In genomic region chr7:129635300-129636029, GRCh38 we compare ENCODE assay signal across 8 cellular contexts. TPM values are rescaled to one million over a fixed set of nuclear protein-coding genes. Genes with fewer than 3 reads are reported as not detected.
DNase-seq lines count a peak whose midpoint lies in the region; ATAC-seq and TF ChIP-seq lines count a peak whose summit lies in the region.

No MANE protein-coding gene starts in this region.

- H3K27ac ChIP-seq in endodermal cell (ENCODE audit: low read depth, low read length), result no peak overlapping the region

- no peaks in the 10 kb centered on the region for H3K9me3 Mint-ChIP-seq in endodermal cell
- no peaks in the 10 kb centered on the region for H3K9me3 Mint-ChIP-seq in stimulated activated naive CD8-positive, alpha-beta T cell treated with anti-CD3 and anti-CD28 coated beads, Interleukin-15, amount 100 ng/mL, for 72 hours

- peaks cover 5% of the 10 kb centered on the region for H3K36me3 ChIP-seq in endodermal cell (ENCODE audit: control insufficient read depth, insufficient read depth, low read length)

- 42 to 100% methylated on average over 1 to 6 of the region's 6 CpGs for WGBS in endodermal cell (ENCODE audit: insufficient coverage in 1 of 2, insufficient read length in 1 of 2), 2 experiments

- no peaks in the 10 kb centered on the region for H3K27me3 Mint-ChIP-seq in endodermal cell (ENCODE audit: insufficient read depth)
- no peaks in the 10 kb centered on the region for H3K27me3 Mint-ChIP-seq in stimulated activated naive CD8-positive, alpha-beta T cell treated with anti-CD3 and anti-CD28 coated beads, Interleukin-15, amount 100 ng/mL, for 72 hours

- no peak overlapping the region for H3K4me3 ChIP-seq in endodermal cell (ENCODE audit: low read length)

- H3K9me3 ChIP-seq in endodermal cell (ENCODE audit: control insufficient read depth, low read length), result no peaks in the 10 kb centered on the region

- H3K27ac Mint-ChIP-seq in endodermal cell, result peak overlapping the region; percentile 0
- H3K27ac Mint-ChIP-seq in stimulated activated naive CD8-positive, alpha-beta T cell treated with anti-CD3 and anti-CD28 coated beads, Interleukin-15, amount 100 ng/mL, for 72 hours, result no peak overlapping the region

- peak; percentile 62 for ATAC-seq in GM18870 (IDR thresholded peaks at IDR 0.05; ENCODE audit: unreplicated experiment)
- ATAC-seq in HG03571 (IDR thresholded peaks at IDR 0.05; ENCODE audit: unreplicated experiment), result peak; percentile 90
- peak; percentile 92 for ATAC-seq in stimulated activated naive CD8-positive, alpha-beta T cell treated with anti-CD3 and anti-CD28 coated beads, Interleukin-15, amount 100 ng/mL, for 72 hours

- no peak overlapping the region for H3K4me3 Mint-ChIP-seq in endodermal cell
- no peak overlapping the region for H3K4me3 Mint-ChIP-seq in stimulated activated naive CD8-positive, alpha-beta T cell treated with anti-CD3 and anti-CD28 coated beads, Interleukin-15, amount 100 ng/mL, for 72 hours

- H3K27me3 ChIP-seq in endodermal cell (ENCODE audit: control insufficient read depth, insufficient read depth, low read length, poor library complexity, severe bottlenecking), result no peaks in the 10 kb centered on the region

- DNase-seq in AG20443 (ENCODE audit: low spot score) (peak; percentile 85), NOMO-1 treated with DMSO at 0.1 percent for 48 hours (lab: John Stamatoyannopoulos, UW; ENCODE audit: unreplicated experiment) (peak; percentile 40), endodermal cell (peak; percentile 88), mucosa of gallbladder (ENCODE audit: low spot score) (peak; percentile 69)
- DNase-seq in activated CD8-positive, alpha-beta memory T cell treated with anti-CD3 and anti-CD28 coated beads for 4 hours (ENCODE audit: low read depth in 2 of 2), result peak; percentile 28 to 47
- DNase-seq in stimulated activated naive CD8-positive, alpha-beta T cell treated with anti-CD3 and anti-CD28 coated beads, Interleukin-15, amount 100 ng/mL, for 72 hours, result peak; percentile 48 to 62

- H3K36me3 Mint-ChIP-seq in endodermal cell (ENCODE audit: low read depth), result peaks cover 7% of the 10 kb centered on the region

- H3K9ac ChIP-seq in endodermal cell (ENCODE audit: extremely low read depth, low read length, poor library complexity, severe bottlenecking), result no peak overlapping the region

- H3K4me1 Mint-ChIP-seq in endodermal cell, result peaks cover 10% of the 10 kb centered on the region
- H3K4me1 Mint-ChIP-seq in stimulated activated naive CD8-positive, alpha-beta T cell treated with anti-CD3 and anti-CD28 coated beads, Interleukin-15, amount 100 ng/mL, for 72 hours, result peaks cover 38% of the 10 kb centered on the region

- peak; percentile 88 for TF ChIP-seq CTCF in endodermal cell (conservative IDR thresholded peaks at IDR 0.05)

- no peaks in the 10 kb centered on the region for H3K4me1 ChIP-seq in endodermal cell (ENCODE audit: control insufficient read depth, insufficient read depth, low read length)

RNA-seq across cellular contexts. Expression of gene NRF1, which starts 23.9 kb away (rescaled TPM):
- total RNA-seq in endodermal cell, result 10 to 100 TPM; 22.9 to 26.4 TPM
- 19.4 TPM for polyA plus RNA-seq in endodermal cell (2013, experiment 1 of 2)
- 18.7 TPM for polyA plus RNA-seq in endodermal cell (2013, experiment 2 of 2)
- total RNA-seq in mucosa of gallbladder, result 16.4 TPM

Comparison
In these comparisons a context has a peak if more than half of its experiments do, and no peak if none do; other contexts are left out.
1. DNase-seq: peak in every context shown above with its lines; median percentile 88 in endodermal cell; 85 in AG20443; 69 in mucosa of gallbladder; 55 in stimulated activated naive CD8-positive, alpha-beta T cell treated with anti-CD3 and anti-CD28 coated beads, Interleukin-15, amount 100 ng/mL, for 72 hours; 40 in NOMO-1 treated with DMSO at 0.1 percent for 48 hours; 38 in activated CD8-positive, alpha-beta memory T cell treated with anti-CD3 and anti-CD28 coated beads for 4 hours.